Comparison of ENCODE assay signal across 9 cellular contexts in genomic region chr22:22900527-22901205, GRCh38. TPM values are rescaled to one million over a fixed set of nuclear protein-coding genes. Genes with fewer than 3 reads are reported as not detected.
"Had no signal": no experiment of that assay in that cellular context is flagged by ENCODE, and none has a peak within 500 bp of the region (broad histone marks: within the 10 kb centered on the region; RNA-seq: fewer than 3 reads in every experiment).

No MANE protein-coding gene starts in this region.

RNA-seq across cellular contexts. Expression of gene IGLL5, which starts 13.1 kb away (rescaled TPM):
- total RNA-seq: activated CD4-positive, alpha-beta memory T cell treated with anti-CD3 and anti-CD28 coated beads, Interleukin-2, amount 10 ng/mL, durations not matched to agents 7 days and 5 days; activated CD4-positive, alpha-beta T cell treated with anti-CD3 and anti-CD28 coated beads for 36 hours; activated CD8-positive, alpha-beta memory T cell treated with anti-CD3 and anti-CD28 coated beads for 36 hours; activated naive CD8-positive, alpha-beta T cell treated with anti-CD3 and anti-CD28 coated beads, Interleukin-2, amount 10 ng/mL, durations not matched to agents 7 days and 5 days; activated T-helper 17 cell treated with anti-CD3 and anti-CD28 coated beads, Interleukin-2, amount 50 U/mL, for 72 hours; cerebellum; PC-9; Right ventricle myocardium inferior; T-helper 2 cell treated with Interferon-gamma antibody and Interleukin-4, amounts not matched to agents 100 ng/mL and 5 ng/mL, for 36 hours had no signal
